ENCODE assay signal across 20 cellular contexts in the genomic region with DNA sequence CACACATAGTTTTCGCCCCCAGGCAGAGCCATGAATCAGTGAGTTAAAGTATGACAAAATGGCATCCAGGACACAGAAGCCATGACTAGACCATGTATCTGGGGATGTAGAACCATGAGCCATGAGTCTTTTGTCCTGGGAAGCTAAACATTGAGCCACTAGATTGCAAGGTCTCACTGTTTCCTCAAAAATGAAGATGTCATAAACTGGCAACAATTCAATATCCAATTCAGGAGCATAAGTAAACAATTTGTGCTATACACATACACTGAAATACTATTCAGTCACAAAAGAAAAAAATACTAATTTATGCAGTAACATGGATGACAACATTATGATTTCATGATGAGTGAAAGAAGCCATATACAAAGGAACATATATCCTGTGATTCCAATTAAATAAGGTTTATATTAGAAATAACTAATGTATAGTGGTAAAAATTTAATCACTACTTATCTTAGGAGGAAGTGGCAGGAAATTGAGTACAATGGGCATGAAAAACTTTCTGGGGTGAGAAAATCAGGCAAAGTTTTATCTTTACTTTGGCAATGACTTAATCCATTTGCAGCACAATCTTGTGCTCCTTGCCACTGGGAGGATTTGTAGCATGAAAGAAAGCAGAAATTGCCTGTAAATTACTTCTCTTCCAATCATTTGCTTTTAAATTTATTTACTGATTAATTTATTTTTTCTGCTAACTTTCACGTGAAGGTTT. TPM values are rescaled to one million over a fixed set of nuclear protein-coding genes. Genes with fewer than 3 reads are reported as not detected.
DNase-seq lines count a peak whose midpoint lies in the region; ATAC-seq and TF ChIP-seq lines count a peak whose summit lies in the region.
"Had no signal": no experiment of that assay in that cellular context is flagged by ENCODE, and none has a peak within 500 bp of the region (broad histone marks: within the 10 kb centered on the region; RNA-seq: fewer than 3 reads in every experiment).

No MANE protein-coding gene starts in this region.

- H3K4me3 ChIP-seq in A673 (ENCODE audit: low read depth, low read length, poor library complexity, severe bottlenecking) (no peak overlapping the region), IMR-90 (ENCODE audit: insufficient read depth, low read depth, low read length) (no peak overlapping the region), epithelial cell of esophagus (ENCODE audit: low read length) (no peak overlapping the region)
- H3K4me3 ChIP-seq: A549, BLaER1 had no signal

- H3K4me2 ChIP-seq in IMR-90 (ENCODE audit: low read depth, low read length) = no peak overlapping the region
- H3K4me2 ChIP-seq: A549, BLaER1 had no signal

- WGBS in IMR-90 (ENCODE audit: extremely low coverage in 2 of 2, insufficient read length in 1 of 2), 2 experiments = no CpG with 5 or more reads among the region's 2 CpGs

- intact Hi-C loops in A673 (cut with micrococcal nuclease; ENCODE audit: unreplicated experiment) = no loop called here
- intact Hi-C loops in IMR-90 (cut with micrococcal nuclease) = no loop called here

- H4K20me1 ChIP-seq in IMR-90 (ENCODE audit: insufficient read depth, low read length) = no peaks in the 10 kb centered on the region
- H4K20me1 ChIP-seq: BLaER1 had no signal

- H2AK5ac ChIP-seq in IMR-90 (ENCODE audit: low read depth, low read length) = no peak overlapping the region

- dilution Hi-C loops in IMR-90 (cut with HindIII; ENCODE audit: low sequenced_read_pairs, unreplicated experiment) = no loop called here

- H3K9me3 ChIP-seq in A673 (ENCODE audit: low read depth, low read length, poor library complexity, severe bottlenecking) (no peaks in the 10 kb centered on the region), IMR-90 (ENCODE audit: control insufficient read depth, insufficient read depth, low read length) (no peaks in the 10 kb centered on the region)
- H3K9me3 ChIP-seq: A549, BLaER1 had no signal

- peaks cover 13% of the 10 kb centered on the region for H3K27me3 Mint-ChIP-seq in activated T-cell treated with anti-CD3 and anti-CD28 coated beads, Interleukin-2, amount 50 U/mL, for 72 hours (ENCODE audit: low read depth)

- in situ Hi-C loops in IMR-90 (cut with MboI; ENCODE audit: low sequenced_read_pairs) = no loop called here

- BruUV-seq in A673 (replicated peaks; lab: Mats Ljungman, UMichigan) = no TSS peak
- BruUV-seq in IMR-90 (replicated peaks; lab: Mats Ljungman, UMichigan) = no TSS peak

- H3K18ac ChIP-seq in IMR-90 (ENCODE audit: low read depth, low read length) = no peak overlapping the region

- no peak overlapping the region for H2BK5ac ChIP-seq in IMR-90 (ENCODE audit: low read depth, low read length, poor library complexity, severe bottlenecking)

- no peak overlapping the region for H4K91ac ChIP-seq in IMR-90 (ENCODE audit: insufficient read depth, low read depth, low read length)

- H2BK120ac ChIP-seq in IMR-90 (ENCODE audit: low read depth, low read length) = no peak overlapping the region

- TF ChIP-seq CTCF in A673 (conservative IDR thresholded peaks at IDR 0.05; ENCODE audit: low read depth, low read length) = no peak
- TF ChIP-seq CTCF in IMR-90 (conservative IDR thresholded peaks at IDR 0.05; ENCODE audit: low read depth, low read length) = no peak
- no peak for TF ChIP-seq CTCF in epithelial cell of esophagus (IDR thresholded peaks at IDR 0.05; ENCODE audit: insufficient read depth, low read depth, low read length, missing control alignments)

- H3K9me1 ChIP-seq in IMR-90 (ENCODE audit: insufficient read depth, low read length) = 0 out of 2 replicates have a peak, but pooled peaks cover 2% of the 10 kb centered on the region

- peaks cover 31% of the 10 kb centered on the region for H3K4me1 Mint-ChIP-seq in activated T-cell treated with anti-CD3 and anti-CD28 coated beads, Interleukin-2, amount 50 U/mL, for 72 hours (ENCODE audit: low read depth)

- H2AK9ac ChIP-seq in IMR-90 (replicated peaks; ENCODE audit: low read depth, low read length, poor library complexity) = no peak overlapping the region

- H3K9me3 Mint-ChIP-seq in activated T-cell treated with anti-CD3 and anti-CD28 coated beads, Interleukin-2, amount 50 U/mL, for 72 hours = no peaks in the 10 kb centered on the region
- H3K9me3 Mint-ChIP-seq: CD14-positive monocyte; CD8-positive, alpha-beta T cell; H9 had no signal

- H3K36me3 ChIP-seq in A673 (ENCODE audit: insufficient read depth, low read length, poor library complexity, severe bottlenecking) = no peaks in the 10 kb centered on the region
- no peaks in the 10 kb centered on the region for H3K36me3 ChIP-seq in IMR-90 (ENCODE audit: control insufficient read depth, insufficient read depth, low read length)
- H3K36me3 ChIP-seq: BLaER1 had no signal

- H3K4ac ChIP-seq in IMR-90 (ENCODE audit: low read depth, low read length) = no peak overlapping the region

- TF ChIP-seq POLR2A in IMR-90 (IDR thresholded peaks at IDR 0.05; ENCODE audit: low read depth, low read length) = no peak
- TF ChIP-seq POLR2A in GM18505 (IDR thresholded peaks at IDR 0.05; ENCODE audit: borderline replicate concordance, extremely low read depth, insufficient read depth, insufficient read length) = no peak

- 0 out of 2 replicates have a peak overlapping the region, but pooled peaks have one; percentile 18 for H2BK20ac ChIP-seq in IMR-90 (ENCODE audit: low read depth, low read length)

- H3K27ac Mint-ChIP-seq in activated T-cell treated with anti-CD3 and anti-CD28 coated beads, Interleukin-2, amount 50 U/mL, for 72 hours = no peak overlapping the region
- H3K27ac Mint-ChIP-seq: CD8-positive, alpha-beta T cell; H9 had no signal

- H4K5ac ChIP-seq in IMR-90 (ENCODE audit: low read depth, low read length) = no peak overlapping the region

- peaks cover 7% of the 10 kb centered on the region for H3K4me1 ChIP-seq in A673 (ENCODE audit: insufficient read depth, low read length, poor library complexity, severe bottlenecking)
- no peaks in the 10 kb centered on the region; the same call in 1 of the 2 replicates for H3K4me1 ChIP-seq in IMR-90 (ENCODE audit: control insufficient read depth, insufficient read depth, low read length)
- H3K4me1 ChIP-seq: A549, BLaER1 had no signal

- H3K9ac ChIP-seq in IMR-90 (ENCODE audit: low read depth, low read length) = no peak overlapping the region
- H3K9ac ChIP-seq: BLaER1 had no signal

- no peak overlapping the region for H2BK15ac ChIP-seq in IMR-90 (ENCODE audit: low read depth, low read length)

- H3K27me3 ChIP-seq in A673 (replicated peaks; ENCODE audit: insufficient read depth, low read depth, low read length, poor library complexity) (no peaks in the 10 kb centered on the region), IMR-90 (ENCODE audit: control insufficient read depth, insufficient read depth, low read length) (no peaks in the 10 kb centered on the region)
- H3K27me3 ChIP-seq: BLaER1 had no signal

- no peak overlapping the region for H3K27ac ChIP-seq in A673 (ENCODE audit: low read depth, low read length, poor library complexity, severe bottlenecking)
- no peak overlapping the region for H3K27ac ChIP-seq in IMR-90 (ENCODE audit: insufficient read depth, low read length)
- H3K27ac ChIP-seq: 22Rv1, A549, BLaER1 had no signal

- no peak overlapping the region for H3K23ac ChIP-seq in IMR-90 (ENCODE audit: low read depth, low read length)

- H2AFZ ChIP-seq in IMR-90 (replicated peaks; ENCODE audit: low read length, poor library complexity) = no peak overlapping the region

- CTCF ChIA-PET in A673 (lab: Charles Lee) = no interaction called here
- CTCF ChIA-PET in IMR-90 (lab: Yijun Ruan, JAX) = no interaction called here

- no peak overlapping the region for H3K56ac ChIP-seq in IMR-90 (ENCODE audit: extremely low read depth, insufficient read depth, low read length)

- DNase-seq in A673 (ENCODE audit: low spot score) (peak; percentile 40), IMR-90 (peak; percentile 9), epithelial cell of esophagus (ENCODE audit: low read depth) (peak; percentile 46), lung microvascular endothelial cell (ENCODE audit: low read depth in 2 of 2) (peak; percentile 4 to 81)
- no peak for DNase-seq in activated T-cell treated with anti-CD3 and anti-CD28 coated beads, Interleukin-2, amount 50 U/mL, for 72 hours
- no peak for DNase-seq in central memory CD4-positive, alpha-beta T cell
- DNase-seq: Calu3; CD8-positive, alpha-beta T cell; DMS53; DND-41; GDM1; H9 had no signal

- no peaks in the 10 kb centered on the region for H3K36me3 Mint-ChIP-seq in activated T-cell treated with anti-CD3 and anti-CD28 coated beads, Interleukin-2, amount 50 U/mL, for 72 hours (ENCODE audit: insufficient read depth in 2 of 2)
- H3K36me3 Mint-ChIP-seq: CD14-positive monocyte; CD8-positive, alpha-beta T cell had no signal

- no peak overlapping the region for H4K8ac ChIP-seq in IMR-90 (ENCODE audit: low read depth in 2 of 2, low read length in 2 of 2)

- no peak; the same call in 1 of the 2 replicates for ATAC-seq in IMR-90 (ENCODE audit: low read depth)
- ATAC-seq in activated T-cell treated with anti-CD3 and anti-CD28 coated beads, Interleukin-2, amount 50 U/mL, for 72 hours (replicated peaks in 1 of 2) = no peak
- no peak for ATAC-seq in GM18505 (IDR thresholded peaks at IDR 0.05; ENCODE audit: unreplicated experiment)
- no peak for ATAC-seq in activated CD4-positive, CD25-positive, alpha-beta regulatory T cell treated with anti-CD3 and anti-CD28 coated beads, Interleukin-2, amount 50 U/mL, for 24 hours
- ATAC-seq: A549; CD8-positive, alpha-beta T cell; HepG2 had no signal

- H3K79me1 ChIP-seq in IMR-90 (ENCODE audit: low read depth in 1 of 2, low read length in 2 of 2) = no peaks in the 10 kb centered on the region

- POLR2A ChIA-PET in A673 (lab: Charles Lee; ENCODE audit: low non-redundant PET) = no interaction called here
- POLR2A ChIA-PET in IMR-90 (lab: Charles Lee; ENCODE audit: unreplicated experiment) = no interaction called here

- peak overlapping the region; percentile 37; the same call in 1 of the 2 replicates for H3K14ac ChIP-seq in IMR-90 (replicated peaks; ENCODE audit: low read depth, low read length)

- no peak overlapping the region for H3K4me3 Mint-ChIP-seq in activated T-cell treated with anti-CD3 and anti-CD28 coated beads, Interleukin-2, amount 50 U/mL, for 72 hours
- H3K4me3 Mint-ChIP-seq: CD14-positive monocyte; CD8-positive, alpha-beta T cell; H9 had no signal

- TF ChIP-seq RAD21 in IMR-90 (IDR thresholded peaks at IDR 0.05; ENCODE audit: low read length) = no peak

RNA-seq across cellular contexts. Expression of gene CARD16, which starts 28.5 kb away (rescaled TPM):
- total RNA-seq in A673 (2021) (5.3 and 8.0 TPM in 2 replicates), IMR-90 (2012; rRNA removed) (7.9 and 23.3 TPM in 2 replicates), lung microvascular endothelial cell (106 and 113 TPM in 2 replicates)
- polyA plus RNA-seq in IMR-90 (2012; rRNA removed) = 24.9 and 29.2 TPM in 2 replicates
- polyA plus RNA-seq in IMR-90 (2012; cell fraction: cytosol; rRNA removed) = 7.8 and 24.1 TPM in 2 replicates
- 0.65 and 9.2 TPM in 2 replicates for polyA plus RNA-seq in IMR-90 (2012; cell fraction: nucleus; rRNA removed; ENCODE audit: low replicate concordance)
- total RNA-seq in activated T-cell treated with anti-CD3 and anti-CD28 coated beads, Interleukin-2, amount 50 U/mL, for 72 hours = 10 to 100 TPM in 1 of 2 donors, 1 to 10 TPM in 1; 8.0 to 10.8 TPM
- total RNA-seq: H1, H9, HepG2 had no signal
- polyA plus RNA-seq: A549, H1 had no signal

RNA-seq across cellular contexts. Expression of gene CASP1, which starts 38.7 kb away (rescaled TPM):
- total RNA-seq in A673 (2021) (8.5 and 9.3 TPM in 2 replicates), IMR-90 (2012; rRNA removed) (24.7 and 31.2 TPM in 2 replicates), lung microvascular endothelial cell (26.6 and 28.0 TPM in 2 replicates)
- polyA plus RNA-seq in IMR-90 (2012; rRNA removed) = 11.1 and 12.5 TPM in 2 replicates
- polyA plus RNA-seq in IMR-90 (2012; cell fraction: cytosol; rRNA removed) = 3.2 and 4.7 TPM in 2 replicates
- polyA plus RNA-seq in IMR-90 (2012; cell fraction: nucleus; rRNA removed; ENCODE audit: low replicate concordance) = 1.0 and 12.4 TPM in 2 replicates
- total RNA-seq in activated T-cell treated with anti-CD3 and anti-CD28 coated beads, Interleukin-2, amount 50 U/mL, for 72 hours = 10 to 100 TPM; 20.4 to 23.9 TPM
- total RNA-seq: H1, H9 had no signal
- polyA plus RNA-seq: H1 had no signal

RNA-seq across cellular contexts. Expression of gene CASP5, which starts 50.7 kb away (rescaled TPM):
- total RNA-seq in A673 (2021) = not detected in 2 replicates
- not detected in 2 replicates for total RNA-seq in IMR-90 (2012; rRNA removed)
- not detected in 2 replicates for polyA plus RNA-seq in IMR-90 (2012; rRNA removed)
- polyA plus RNA-seq in IMR-90 (2012; cell fraction: cytosol; rRNA removed) = not detected in 2 replicates
- 0.13 TPM in 1 of 2 replicates, not detected in the other for polyA plus RNA-seq in IMR-90 (2012; cell fraction: nucleus; rRNA removed; ENCODE audit: low replicate concordance)
- not detected in 2 replicates for total RNA-seq in lung microvascular endothelial cell
- total RNA-seq in activated T-cell treated with anti-CD3 and anti-CD28 coated beads, Interleukin-2, amount 50 U/mL, for 72 hours = not detected
- total RNA-seq: Calu3; CD8-positive, alpha-beta T cell; H1; H9; HepG2 had no signal
- polyA plus RNA-seq: A549, H1, HepG2 had no signal

Comparison
In these comparisons a context has a peak if more than half of its experiments do, and no peak if none do; other contexts are left out.
1. DNase-seq: peak in A673 (single experiment), IMR-90 (single experiment), epithelial cell of esophagus (single experiment) and lung microvascular endothelial cell (2 of 2); none in activated T-cell treated with anti-CD3 and anti-CD28 coated beads, Interleukin-2, amount 50 U/mL, for 72 hours (0 of 2) and central memory CD4-positive, alpha-beta T cell (single experiment).